ENCODE assay signal across 24 cellular contexts in genomic region chr6:40735126-40735920, GRCh38.
"Had no signal": no experiment of that assay in that cellular context is flagged by ENCODE, and none has a peak within 500 bp of the region (broad histone marks: within the 10 kb centered on the region; RNA-seq: fewer than 3 reads in every experiment).

No MANE protein-coding gene starts in this region.

- H3K4me1 Mint-ChIP-seq: activated CD4-positive, alpha-beta T cell treated with anti-CD3 and anti-CD28 coated beads for 36 hours; activated naive CD8-positive, alpha-beta T cell treated with anti-CD3 and anti-CD28 coated beads, Interleukin-2, amount 10 ng/mL, durations not matched to agents 7 days and 5 days had no signal

- DNase-seq: activated CD4-positive, alpha-beta T cell treated with anti-CD3 and anti-CD28 coated beads for 36 hours; activated CD4-positive, alpha-beta T cell treated with anti-CD3 and anti-CD28 coated beads, Interleukin-2, amount 50 U/mL, for 48 hours; activated naive CD4-positive, alpha-beta T cell treated with Interleukin-2 at 50 U/mL for 16 hours; activated naive CD8-positive, alpha-beta T cell treated with anti-CD3 and anti-CD28 coated beads, Interleukin-2, amount 10 ng/mL, durations not matched to agents 7 days and 5 days; amygdala; dermis blood vessel endothelial cell; effector memory CD4-positive, alpha-beta T cell; esophagus squamous epithelium; left colon; lower lobe of right lung; occipital lobe; posterior cingulate gyrus; stimulated activated CD4-positive, alpha-beta T cell treated with anti-CD3 and anti-CD28 coated beads, Interleukin-2, amount 100 ng/mL, for 24 hours; stimulated activated naive CD8-positive, alpha-beta T cell treated with anti-CD3 and anti-CD28 coated beads, Interleukin-15, Interleukin-2, amounts not matched to agents 100 U/mL and 50 U/mL, for 24 hours; substantia nigra; uterus had no signal

- H3K4me3 ChIP-seq: cardiac muscle cell, esophagus squamous epithelium, lower lobe of right lung, right atrium auricular region, tibial nerve, uterus had no signal

- H3K4me3 Mint-ChIP-seq: activated CD4-positive, alpha-beta T cell treated with anti-CD3 and anti-CD28 coated beads for 36 hours; activated naive CD8-positive, alpha-beta T cell treated with anti-CD3 and anti-CD28 coated beads, Interleukin-2, amount 10 ng/mL, durations not matched to agents 7 days and 5 days; mesothelial cell of epicardium; nephron; T-helper 2 cell treated with Interferon-gamma antibody and Interleukin-4, amounts not matched to agents 5 μg/mL and 100 μg/mL, for 36 hours; WTC11 had no signal

- H3K27me3 ChIP-seq: cardiac muscle cell, uterus had no signal

- H3K4me1 ChIP-seq: esophagus squamous epithelium, lower lobe of right lung, right atrium auricular region, uterus had no signal

- H3K36me3 Mint-ChIP-seq: activated naive CD8-positive, alpha-beta T cell treated with anti-CD3 and anti-CD28 coated beads, Interleukin-2, amount 10 ng/mL, durations not matched to agents 7 days and 5 days; mesothelial cell of epicardium; WTC11 had no signal

- H3K9me3 ChIP-seq: esophagus squamous epithelium, lower lobe of right lung, right atrium auricular region, tibial nerve, uterus had no signal

- FAIRE-seq: TTC549 had no signal

- ATAC-seq: activated CD4-positive, alpha-beta T cell treated with anti-CD3 and anti-CD28 coated beads for 36 hours; left colon; stimulated activated naive CD8-positive, alpha-beta T cell treated with anti-CD3 and anti-CD28 coated beads, Interleukin-15, Interleukin-2, amounts not matched to agents 100 U/mL and 50 U/mL, for 24 hours; WTC11 had no signal

- H3K27ac ChIP-seq: cardiac muscle cell, esophagus squamous epithelium, lower lobe of right lung, right atrium auricular region, tibial nerve, uterus had no signal

- H3K36me3 ChIP-seq: cardiac muscle cell, esophagus squamous epithelium, lower lobe of right lung, right atrium auricular region, tibial nerve, uterus had no signal

- H3K9me3 Mint-ChIP-seq: activated naive CD8-positive, alpha-beta T cell treated with anti-CD3 and anti-CD28 coated beads, Interleukin-2, amount 10 ng/mL, durations not matched to agents 7 days and 5 days; mesothelial cell of epicardium; nephron; T-helper 2 cell treated with Interferon-gamma antibody and Interleukin-4, amounts not matched to agents 5 μg/mL and 100 μg/mL, for 36 hours; WTC11 had no signal

- H3K27ac Mint-ChIP-seq: activated CD4-positive, alpha-beta T cell treated with anti-CD3 and anti-CD28 coated beads for 36 hours; activated naive CD8-positive, alpha-beta T cell treated with anti-CD3 and anti-CD28 coated beads, Interleukin-2, amount 10 ng/mL, durations not matched to agents 7 days and 5 days; mesothelial cell of epicardium; T-helper 2 cell treated with Interferon-gamma antibody and Interleukin-4, amounts not matched to agents 5 μg/mL and 100 μg/mL, for 36 hours; WTC11 had no signal
